Comparison of ENCODE assay signal across 10 cellular contexts in genomic region chrX:44913656-44914531, GRCh38. TPM values are rescaled to one million over a fixed set of nuclear protein-coding genes. Genes with fewer than 3 reads are reported as not detected.
DNase-seq lines count a peak whose midpoint lies in the region; ATAC-seq and TF ChIP-seq lines count a peak whose summit lies in the region.
"Had no signal": no experiment of that assay in that cellular context is flagged by ENCODE, and none has a peak within 500 bp of the region (broad histone marks: within the 10 kb centered on the region; RNA-seq: fewer than 3 reads in every experiment).

No MANE protein-coding gene starts in this region.

- peak overlapping the region; percentile 31 for H3K27ac ChIP-seq in AG04450 (ENCODE audit: low read depth, low read length)

- ATAC-seq in GM19043 (IDR thresholded peaks at IDR 0.05; ENCODE audit: low read depth, unreplicated experiment): peak; percentile 30
- peak; percentile 37 for ATAC-seq in HG02970 (IDR thresholded peaks at IDR 0.05; ENCODE audit: low FRiP score, unreplicated experiment)
- no peak for ATAC-seq in GM18505 (IDR thresholded peaks at IDR 0.05; ENCODE audit: unreplicated experiment)

- no peak overlapping the region for H3K4me3 Mint-ChIP-seq in chondrocyte (ENCODE audit: unreplicated experiment)
- H3K4me3 Mint-ChIP-seq in T-helper 2 cell treated with Interferon-gamma antibody and Interleukin-4, amounts not matched to agents 5 μg/mL and 100 μg/mL, for 36 hours: no peak overlapping the region
- H3K4me3 Mint-ChIP-seq: B cell had no signal

- H3K27me3 ChIP-seq in AG04450 (ENCODE audit: control insufficient read depth, insufficient read depth, low read length) (no peaks in the 10 kb centered on the region), MG63 (no peaks in the 10 kb centered on the region)

- H3K4me1 Mint-ChIP-seq in chondrocyte (ENCODE audit: low read depth): peaks cover 29% of the 10 kb centered on the region
- H3K4me1 Mint-ChIP-seq in T-helper 2 cell treated with Interferon-gamma antibody and Interleukin-4, amounts not matched to agents 5 μg/mL and 100 μg/mL, for 36 hours (ENCODE audit: low read depth): peaks cover 12% of the 10 kb centered on the region

- POLR2A ChIA-PET in AG04450 (lab: Yijun Ruan, JAX): interaction anchor here (0.6 kb wide), 1 partner anchor 78 kb away, joined by 14 read pairs; no protein-coding TSS in a partner anchor

- H3K4me3 ChIP-seq in AG04450 (ENCODE audit: low read depth, low read length) (no peak overlapping the region), MG63 (no peak overlapping the region)

- no peak for TF ChIP-seq POLR2A in GM18505 (IDR thresholded peaks at IDR 0.05; ENCODE audit: borderline replicate concordance, extremely low read depth, insufficient read depth, insufficient read length)

- DNase-seq in AG04450 (ENCODE audit: low read depth, low spot score) (no peak), chondrocyte (ENCODE audit: low spot score) (no peak), 8988T (no peak), MG63 (no peak)
- no peak for DNase-seq in T-helper 2 cell treated with Interferon-gamma antibody and Interleukin-4, amounts not matched to agents 5 μg/mL and 100 μg/mL, for 36 hours (ENCODE audit: low spot score)
- DNase-seq: NCI-H1417 had no signal

- H3K36me3 Mint-ChIP-seq in chondrocyte (ENCODE audit: low read depth): no peaks in the 10 kb centered on the region
- H3K36me3 Mint-ChIP-seq in T-helper 2 cell treated with Interferon-gamma antibody and Interleukin-4, amounts not matched to agents 5 μg/mL and 100 μg/mL, for 36 hours (ENCODE audit: low read depth): peaks cover 2% of the 10 kb centered on the region

- no peak for TF ChIP-seq CTCF in AG04450 (IDR thresholded peaks at IDR 0.05; ENCODE audit: low read depth, low read length)
- no peak for TF ChIP-seq CTCF in chondrocyte (IDR thresholded peaks at IDR 0.05)

- no peaks in the 10 kb centered on the region for H3K36me3 ChIP-seq in MG63

- no peaks in the 10 kb centered on the region for H3K27me3 Mint-ChIP-seq in chondrocyte (ENCODE audit: low read depth)
- no peaks in the 10 kb centered on the region for H3K27me3 Mint-ChIP-seq in T-helper 2 cell treated with Interferon-gamma antibody and Interleukin-4, amounts not matched to agents 5 μg/mL and 100 μg/mL, for 36 hours (ENCODE audit: low read depth)
- H3K27me3 Mint-ChIP-seq: B cell had no signal

- CTCF ChIA-PET in AG04450 (lab: Charles Lee): no interaction called here

- H3K9me3 Mint-ChIP-seq in chondrocyte (ENCODE audit: low read depth): peaks cover 6% of the 10 kb centered on the region
- no peaks in the 10 kb centered on the region for H3K9me3 Mint-ChIP-seq in T-helper 2 cell treated with Interferon-gamma antibody and Interleukin-4, amounts not matched to agents 5 μg/mL and 100 μg/mL, for 36 hours

- peak overlapping the region; percentile 1 for H3K27ac Mint-ChIP-seq in chondrocyte (ENCODE audit: unreplicated experiment)
- no peak overlapping the region for H3K27ac Mint-ChIP-seq in T-helper 2 cell treated with Interferon-gamma antibody and Interleukin-4, amounts not matched to agents 5 μg/mL and 100 μg/mL, for 36 hours
- H3K27ac Mint-ChIP-seq: B cell had no signal

- H3K9me3 ChIP-seq in AG04450 (ENCODE audit: control insufficient read depth, insufficient read depth, low read length) (peaks cover 5% of the 10 kb centered on the region; the same call in 1 of the 2 replicates), MG63 (no peaks in the 10 kb centered on the region)

RNA-seq across cellular contexts. Expression of gene KDM6A, which starts 40.9 kb away (rescaled TPM):
- 9.4 and 9.9 TPM in 2 replicates for polyA plus RNA-seq in AG04450 (2011; rRNA removed)
- polyA minus RNA-seq in AG04450 (2011; rRNA and poly(A)+ RNA removed): 18.3 and 28.9 TPM in 2 replicates
- 13.6 to 16.8 TPM (median 14.4 TPM) in 3 replicates for total RNA-seq in chondrocyte
- total RNA-seq in MG63 (2014; rRNA removed; shearing (Covaris generic); ENCODE audit: low replicate concordance): 9.3 and 9.6 TPM in 2 replicates
